Comparison of ENCODE assay signal across 10 cellular contexts in genomic region chr2:108855194-108855593, GRCh38.
DNase-seq lines count a peak whose midpoint lies in the region; ATAC-seq, FAIRE-seq and TF ChIP-seq lines count a peak whose summit lies in the region.
"Had no signal": no experiment of that assay in that cellular context is flagged by ENCODE, and none has a peak within 500 bp of the region (broad histone marks: within the 10 kb centered on the region; RNA-seq: fewer than 3 reads in every experiment).

No MANE protein-coding gene starts in this region.

- peaks cover 0 to 2% of the 10 kb centered on the region in 2 experiments for H3K36me3 ChIP-seq in endothelial cell of umbilical vein (ENCODE audit: control insufficient read depth in 2 of 2, extremely low read depth in 1 of 2, insufficient read depth in 2 of 2, low read length in 2 of 2)
- no peaks in the 10 kb centered on the region for H3K36me3 ChIP-seq in smooth muscle cell (ENCODE audit: low read depth)
- H3K36me3 ChIP-seq in brain microvascular endothelial cell (replicated peaks): no peaks in the 10 kb centered on the region
- H3K36me3 ChIP-seq in uterus: no peaks in the 10 kb centered on the region
- H3K36me3 ChIP-seq: thoracic aorta had no signal

- no peak overlapping the region for H3K4me3 ChIP-seq in endothelial cell of umbilical vein (replicated peaks in 1 of 3; ENCODE audit: insufficient read depth in 1 of 3, low read depth in 1 of 3, low read length in 3 of 3)
- H3K4me3 ChIP-seq in smooth muscle cell: no peak overlapping the region
- H3K4me3 ChIP-seq in brain microvascular endothelial cell (ENCODE audit: low read depth, low read length): no peak overlapping the region
- no peak overlapping the region for H3K4me3 ChIP-seq in uterus
- H3K4me3 ChIP-seq: thoracic aorta had no signal

- no peaks in the 10 kb centered on the region for H4K20me1 ChIP-seq in endothelial cell of umbilical vein (replicated peaks; ENCODE audit: control insufficient read depth, extremely low read depth, insufficient read depth, low read length)
- no peaks in the 10 kb centered on the region for H4K20me1 ChIP-seq in smooth muscle cell (ENCODE audit: low read depth)

- TF ChIP-seq CTCF in endothelial cell of umbilical vein (IDR thresholded peaks at IDR 0.05; ENCODE audit: extremely low read depth in 1 of 2, insufficient read depth in 1 of 2, low read depth in 1 of 2, low read length in 2 of 2) (no peak), smooth muscle cell (IDR thresholded peaks at IDR 0.05; ENCODE audit: borderline replicate concordance, insufficient read depth, poor library complexity, severe bottlenecking) (peak; percentile 18), brain microvascular endothelial cell (IDR thresholded peaks at IDR 0.05; ENCODE audit: low read depth, low read length, missing control alignments) (no peak), uterus (IDR thresholded peaks at IDR 0.05) (no peak)

- POLR2A ChIA-PET in endothelial cell of umbilical vein (lab: Charles Lee): no interaction called here

- 85% methylated on average over 1 of the region's 1 CpG for WGBS in smooth muscle cell (ENCODE audit: low lambda C conversion rate)

- peak; percentile 44 for FAIRE-seq in endothelial cell of umbilical vein (lab: Jason Lieb, UNC)

- CTCF ChIA-PET in endothelial cell of umbilical vein (lab: Charles Lee): interaction anchor here (0.7 to 2.5 kb wide), 3 partner anchors 654 to 655 kb away, joined by 3 to 10 read pairs (median 3); no protein-coding TSS in a partner anchor

- H3K9me3 ChIP-seq in endothelial cell of umbilical vein (replicated peaks; ENCODE audit: control insufficient read depth, insufficient read depth, low read length) (no peaks in the 10 kb centered on the region), smooth muscle cell (replicated peaks; ENCODE audit: low read depth) (no peaks in the 10 kb centered on the region), uterus (no peaks in the 10 kb centered on the region)
- H3K9me3 ChIP-seq: thoracic aorta had no signal

- H3K9me1 ChIP-seq in endothelial cell of umbilical vein (replicated peaks; ENCODE audit: control insufficient read depth, extremely low read depth, insufficient read depth, low read length): no peaks in the 10 kb centered on the region

- no peak overlapping the region for H3K4me2 ChIP-seq in endothelial cell of umbilical vein (ENCODE audit: insufficient read depth, low read length)
- no peak overlapping the region for H3K4me2 ChIP-seq in smooth muscle cell

- H2AFZ ChIP-seq in endothelial cell of umbilical vein (ENCODE audit: low read depth, low read length) (no peak overlapping the region), smooth muscle cell (ENCODE audit: low read depth) (no peak overlapping the region)

- intact Hi-C loops in endothelial cell of umbilical vein (cut with micrococcal nuclease) (no loop called here), uterus (cut with DNase I; ENCODE audit: low total_unique reads) (no loop called here)

- H3K4me1 ChIP-seq in endothelial cell of umbilical vein (ENCODE audit: control insufficient read depth, extremely low read depth, insufficient read depth, low read length): no peaks in the 10 kb centered on the region
- H3K4me1 ChIP-seq in smooth muscle cell (ENCODE audit: low read depth): no peaks in the 10 kb centered on the region
- no peaks in the 10 kb centered on the region for H3K4me1 ChIP-seq in uterus

- no peaks in the 10 kb centered on the region for H3K27me3 ChIP-seq in endothelial cell of umbilical vein (ENCODE audit: control insufficient read depth in 2 of 2, insufficient read depth in 2 of 2, low read length in 2 of 2)
- H3K27me3 ChIP-seq in smooth muscle cell (ENCODE audit: low read depth): no peaks in the 10 kb centered on the region
- H3K27me3 ChIP-seq in brain microvascular endothelial cell (replicated peaks): no peaks in the 10 kb centered on the region
- no peaks in the 10 kb centered on the region for H3K27me3 ChIP-seq in uterus

- ATAC-seq in HG03439 (IDR thresholded peaks at IDR 0.05; ENCODE audit: unreplicated experiment): no peak

- H3K9ac ChIP-seq in endothelial cell of umbilical vein (replicated peaks; ENCODE audit: extremely low read depth, insufficient read depth, low read length): no peak overlapping the region
- H3K9ac ChIP-seq in smooth muscle cell (ENCODE audit: low read depth): no peak overlapping the region

- no peaks in the 10 kb centered on the region for H3K79me2 ChIP-seq in endothelial cell of umbilical vein (ENCODE audit: control insufficient read depth, insufficient read depth, low read length)
- H3K79me2 ChIP-seq in smooth muscle cell (ENCODE audit: low read depth): no peaks in the 10 kb centered on the region

- no peaks in the 10 kb centered on the region for H3F3A ChIP-seq in smooth muscle cell (ENCODE audit: low read depth)

- TF ChIP-seq POLR2A in endothelial cell of umbilical vein (IDR thresholded peaks at IDR 0.05; ENCODE audit: low read depth, low read length) (no peak), uterus (IDR thresholded peaks at IDR 0.05) (no peak)

- in situ Hi-C loops in brain microvascular endothelial cell (cut with HindIII; ENCODE audit: low pct_ligation_motif_present, low sequenced_read_pairs): no loop called here

- H3K27ac ChIP-seq in endothelial cell of umbilical vein (ENCODE audit: insufficient read depth, low read depth, low read length) (no peak overlapping the region), smooth muscle cell (ENCODE audit: low read depth) (no peak overlapping the region), brain microvascular endothelial cell (no peak overlapping the region), uterus (no peak overlapping the region)
- H3K27ac ChIP-seq: thoracic aorta had no signal

- BruUV-seq in endothelial cell of umbilical vein (replicated peaks; lab: Mats Ljungman, UMichigan): no TSS peak

- peak; percentile 21 for DNase-seq in SIG-M5 treated with dmso at 0.1 percent for 504 hours (lab: John Stamatoyannopoulos, UW; ENCODE audit: unreplicated experiment)
- no peak for DNase-seq in SIG-M5 (lab: John Stamatoyannopoulos, UW)
- DNase-seq in NCI-H460 (ENCODE audit: extremely low read depth, low read depth): peak; percentile 15
- DNase-seq in endothelial cell of umbilical vein (ENCODE audit: low read depth, low spot score): peak; percentile 24
- no peak for DNase-seq in smooth muscle cell (lab: John Stamatoyannopoulos, UW; ENCODE audit: unreplicated experiment)
- DNase-seq in brain microvascular endothelial cell: no peak
- no peak for DNase-seq in uterus
- DNase-seq: activated T-cell treated with anti-CD3 and anti-CD28 coated beads, Interleukin-2, amount 50 U/mL, for 48 hours had no signal

- dilution Hi-C loops in endothelial cell of umbilical vein (cut with MboI; ENCODE audit: extremely low pct_ligation_motif_present, low sequenced_read_pairs): no loop called here

TF ChIP-seq in endothelial cell of umbilical vein, 7 proteins besides CTCF, POLR2A, EP300 and RAD21:
- TF ChIP-seq JUN (IDR thresholded peaks at IDR 0.05; ENCODE audit: borderline replicate concordance, insufficient read depth, insufficient read length, low read depth) (no peak), GATA2 (IDR thresholded peaks at IDR 0.05; ENCODE audit: insufficient read depth, insufficient read length, low read depth, low read length) (no peak), EZH2 (IDR thresholded peaks at IDR 0.05; ENCODE audit: borderline replicate concordance, low read depth, low read length, severe bottlenecking) (no peak), POLR2AphosphoS5 (IDR thresholded peaks at IDR 0.05; ENCODE audit: insufficient read depth, low read depth, low read length) (no peak), MYC (IDR thresholded peaks at IDR 0.05; ENCODE audit: low read depth, low read length) (no peak), FOS (IDR thresholded peaks at IDR 0.05; ENCODE audit: borderline replicate concordance, insufficient read depth, low read length) (no peak)
- TF ChIP-seq, protein P1, sequence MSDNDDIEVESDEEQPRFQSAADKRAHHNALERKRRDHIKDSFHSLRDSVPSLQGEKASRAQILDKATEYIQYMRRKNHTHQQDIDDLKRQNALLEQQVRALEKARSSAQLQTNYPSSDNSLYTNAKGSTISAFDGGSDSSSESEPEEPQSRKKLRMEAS (IDR thresholded peaks at IDR 0.05; ENCODE audit: insufficient read depth, insufficient read length): no peak

Comparison
In these comparisons a context has a peak if more than half of its experiments do, and no peak if none do; other contexts are left out.
1. DNase-seq: peak in SIG-M5 treated with dmso at 0.1 percent for 504 hours (single experiment), NCI-H460 (single experiment) and endothelial cell of umbilical vein (single experiment); none in SIG-M5 (single experiment), smooth muscle cell (single experiment), brain microvascular endothelial cell (single experiment) and uterus (0 of 2).